8 cellular contexts compared by ENCODE assay signal in the genomic region with DNA sequence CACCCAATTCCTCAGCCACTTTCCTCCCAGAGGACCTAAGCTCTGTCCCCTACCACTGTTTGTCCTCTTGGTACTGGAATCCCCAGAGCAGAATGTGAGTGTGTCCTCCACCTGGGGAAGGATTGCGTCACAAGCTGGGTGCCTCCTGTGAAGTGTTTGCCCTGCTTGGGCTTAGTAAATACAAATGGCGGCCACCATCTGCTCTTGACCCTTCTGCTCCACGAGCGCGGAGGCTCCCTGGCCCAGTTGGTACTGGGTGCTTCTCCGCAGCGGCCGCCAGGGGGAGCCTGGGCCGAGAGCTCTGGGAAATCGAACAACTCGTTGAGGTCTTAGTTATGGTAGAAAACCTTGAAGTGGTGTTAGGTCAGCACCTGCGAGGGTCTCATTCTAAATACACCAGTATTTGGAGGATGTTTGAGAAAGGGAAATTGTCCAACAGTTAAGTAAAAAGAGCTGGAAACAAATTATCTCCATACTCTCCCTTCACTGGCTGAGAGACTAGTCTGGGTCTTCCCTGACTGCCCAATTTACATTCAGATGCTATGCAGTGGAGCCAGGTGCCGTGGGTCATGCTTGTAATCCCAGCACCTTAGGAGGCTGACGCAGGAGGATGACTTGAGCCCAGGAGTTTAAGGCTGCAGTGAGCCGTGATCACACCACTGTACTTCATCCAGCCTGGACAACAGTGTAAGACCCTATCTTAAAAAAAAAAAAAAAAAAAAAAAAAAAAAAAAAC.
DNase-seq lines count a peak whose midpoint lies in the region; ATAC-seq and TF ChIP-seq lines count a peak whose summit lies in the region.

No MANE protein-coding gene starts in this region.

- intact Hi-C loops in activated B cell treated with CpG ODN at 0.5 μM for 24 hours (cut with micrococcal nuclease), result loop anchor here (2.0 to 5.0 kb wide), 2 partner anchors 289 to 743 kb away; no protein-coding TSS in a partner anchor
- intact Hi-C loops in naive thymus-derived CD4-positive, alpha-beta T cell (cut with micrococcal nuclease), result loop anchor here (1.0 to 5.0 kb wide), 6 partner anchors 215 to 295 kb away; no protein-coding TSS in a partner anchor

- peak; percentile 54 for DNase-seq in NCI-H82 (lab: John Stamatoyannopoulos, UW)
- no peak for DNase-seq in NCI-H82 treated with DMSO at 0.1 percent for 48 hours (lab: John Stamatoyannopoulos, UW; ENCODE audit: unreplicated experiment)
- peak; percentile 2 to 10 for DNase-seq in Kasumi-1 (lab: John Stamatoyannopoulos, UW)
- no peak for DNase-seq in activated B cell treated with CpG ODN at 0.5 μM for 24 hours
- DNase-seq in ecto neural progenitor cell (ENCODE audit: low spot score), result peak; percentile 72
- DNase-seq in naive thymus-derived CD4-positive, alpha-beta T cell, result peak in 5 of 9 donors; percentile 8 to 57 (median 13)
- peak; percentile 93 to 94 for DNase-seq in upper lobe of left lung
- DNase-seq in putamen (ENCODE audit: low spot score), result no peak

- no peaks in the 10 kb centered on the region for H3K36me3 Mint-ChIP-seq in activated B cell treated with CpG ODN at 0.5 μM for 24 hours (ENCODE audit: low read depth)
- no peaks in the 10 kb centered on the region for H3K36me3 Mint-ChIP-seq in naive thymus-derived CD4-positive, alpha-beta T cell

- H3K36me3 ChIP-seq in naive thymus-derived CD4-positive, alpha-beta T cell (ENCODE audit: control insufficient read depth in 2 of 3, insufficient read depth in 3 of 3, low read length in 3 of 3), result no peaks in the 10 kb centered on the region
- H3K36me3 ChIP-seq in upper lobe of left lung, result no peaks in the 10 kb centered on the region

- POLR2A ChIA-PET in activated B cell treated with CpG ODN at 0.5 μM for 24 hours (lab: Charles Lee), result no interaction called here
- POLR2A ChIA-PET in naive thymus-derived CD4-positive, alpha-beta T cell (lab: Charles Lee), result interaction anchor here (1.5 kb wide), 1 partner anchor 12 kb away, joined by 6 read pairs; no protein-coding TSS in a partner anchor

- ATAC-seq in activated B cell treated with CpG ODN at 0.5 μM for 24 hours (ENCODE audit: low read depth) (no peak), upper lobe of left lung (ENCODE audit: low FRiP score in 2 of 2) (peak; percentile 84 to 96)
- ATAC-seq in naive thymus-derived CD4-positive, alpha-beta T cell, result peak; percentile 26

- H3K27ac ChIP-seq in naive thymus-derived CD4-positive, alpha-beta T cell (ENCODE audit: low read depth, low read length), result no peak overlapping the region
- H3K27ac ChIP-seq in upper lobe of left lung, result peak overlapping the region in 2 of 4 donors; percentile 46 to 50

- peak in 2 of 4 donors; percentile 29 to 93 for TF ChIP-seq EP300 in upper lobe of left lung (IDR thresholded peaks at IDR 0.05)

- H3K4me1 ChIP-seq in naive thymus-derived CD4-positive, alpha-beta T cell (ENCODE audit: control insufficient read depth in 2 of 2, insufficient read depth in 2 of 2, low read length in 2 of 2), result peaks cover 0 to 17% of the 10 kb centered on the region in 2 donors
- H3K4me1 ChIP-seq in upper lobe of left lung, result peaks cover 3 to 10% (median 7%) of the 10 kb centered on the region in 4 donors

- WGBS in upper lobe of left lung, 2 donors, result 58 to 69% methylated on average over 15 of the region's 15 CpGs

- no peaks in the 10 kb centered on the region for H3K9me3 ChIP-seq in naive thymus-derived CD4-positive, alpha-beta T cell (ENCODE audit: control insufficient read depth in 2 of 3, low read length in 3 of 3)
- no peaks in the 10 kb centered on the region for H3K9me3 ChIP-seq in upper lobe of left lung

- H3K27me3 Mint-ChIP-seq in activated B cell treated with CpG ODN at 0.5 μM for 24 hours, result no peaks in the 10 kb centered on the region
- peaks cover 16 to 45% (median 28%) of the 10 kb centered on the region in 5 donors for H3K27me3 Mint-ChIP-seq in naive thymus-derived CD4-positive, alpha-beta T cell

- no peak overlapping the region for H3K4me3 Mint-ChIP-seq in activated B cell treated with CpG ODN at 0.5 μM for 24 hours
- no peak overlapping the region for H3K4me3 Mint-ChIP-seq in naive thymus-derived CD4-positive, alpha-beta T cell

- peaks cover 6% of the 10 kb centered on the region for H3K9me3 Mint-ChIP-seq in activated B cell treated with CpG ODN at 0.5 μM for 24 hours
- peaks cover 0 to 2% (median 0%) of the 10 kb centered on the region in 11 donors for H3K9me3 Mint-ChIP-seq in naive thymus-derived CD4-positive, alpha-beta T cell

- H3K4me3 ChIP-seq in naive thymus-derived CD4-positive, alpha-beta T cell (ENCODE audit: low read length), result no peak overlapping the region
- H3K4me3 ChIP-seq in upper lobe of left lung, result no peak overlapping the region

- no peaks in the 10 kb centered on the region for H3K27me3 ChIP-seq in naive thymus-derived CD4-positive, alpha-beta T cell (ENCODE audit: control insufficient read depth in 2 of 2, insufficient read depth in 2 of 2, low read length in 2 of 2)
- H3K27me3 ChIP-seq in upper lobe of left lung, result no peaks in the 10 kb centered on the region

- CTCF ChIA-PET in activated B cell treated with CpG ODN at 0.5 μM for 24 hours (lab: Charles Lee), result interaction anchor here (1.0 to 1.3 kb wide), 2 partner anchors 84 to 744 kb away, joined by 3 read pairs; no protein-coding TSS in a partner anchor
- CTCF ChIA-PET in naive thymus-derived CD4-positive, alpha-beta T cell (lab: Charles Lee), result interaction anchor here (0.6 to 1.1 kb wide), 2 partner anchors 135 to 293 kb away, joined by 3 read pairs; no protein-coding TSS in a partner anchor

- TF ChIP-seq POLR2A in upper lobe of left lung (IDR thresholded peaks at IDR 0.05), result no peak

- TF ChIP-seq CTCF in activated B cell treated with CpG ODN at 0.5 μM for 24 hours (IDR thresholded peaks at IDR 0.05) (peak; percentile 43), upper lobe of left lung (IDR thresholded peaks at IDR 0.05) (peak; percentile 72 to 88 (median 78))

- no peak overlapping the region for H3K27ac Mint-ChIP-seq in activated B cell treated with CpG ODN at 0.5 μM for 24 hours
- H3K27ac Mint-ChIP-seq in naive thymus-derived CD4-positive, alpha-beta T cell, result peak overlapping the region in 1 of 9 donors; percentile 25

- H3K4me1 Mint-ChIP-seq in activated B cell treated with CpG ODN at 0.5 μM for 24 hours, result no peaks in the 10 kb centered on the region
- peaks cover 3 to 25% (median 18%) of the 10 kb centered on the region in 7 donors for H3K4me1 Mint-ChIP-seq in naive thymus-derived CD4-positive, alpha-beta T cell

Comparison
In these comparisons a context has a peak if more than half of its experiments do, and no peak if none do; other contexts are left out.
1. DNase-seq: peak in NCI-H82 (single experiment), Kasumi-1 (2 of 2), ecto neural progenitor cell (single experiment), naive thymus-derived CD4-positive, alpha-beta T cell (5 of 9) and upper lobe of left lung (2 of 2); none in NCI-H82 treated with DMSO at 0.1 percent for 48 hours (single experiment), activated B cell treated with CpG ODN at 0.5 μM for 24 hours (single experiment) and putamen (single experiment).